ENCODE assay signal across 14 cellular contexts in the genomic region with DNA sequence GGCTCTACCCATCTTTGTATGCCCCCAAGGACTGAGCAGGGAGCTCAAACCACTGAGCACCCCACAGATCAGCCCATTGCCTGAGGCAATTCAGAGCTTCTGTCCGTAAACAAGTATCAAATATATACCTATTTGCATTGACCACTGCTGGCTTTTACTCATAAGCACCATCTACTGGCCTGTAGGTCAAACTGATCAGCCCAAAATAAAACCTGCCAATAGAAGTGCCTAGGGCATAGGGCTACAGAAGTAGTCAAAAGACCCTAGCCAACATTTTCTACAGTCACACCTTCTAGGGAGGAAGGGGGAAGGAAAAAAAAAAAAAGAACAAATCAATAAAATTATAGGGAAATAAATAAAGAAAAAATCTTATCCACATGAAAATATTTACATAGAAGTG.
DNase-seq lines count a peak whose midpoint lies in the region; ATAC-seq and TF ChIP-seq lines count a peak whose summit lies in the region.
"Had no signal": no experiment of that assay in that cellular context is flagged by ENCODE, and none has a peak within 500 bp of the region (broad histone marks: within the 10 kb centered on the region; RNA-seq: fewer than 3 reads in every experiment).

No MANE protein-coding gene starts in this region.

- no peak overlapping the region for H3K4me3 ChIP-seq in NB4 (ENCODE audit: low read depth, low read length)
- no peak overlapping the region for H3K4me3 ChIP-seq in fibroblast of mammary gland (ENCODE audit: control insufficient read depth, low read depth, low read length)

- in situ Hi-C loops in GM13977 (cut with MboI; ENCODE audit: low pct_unique_long_range_greater_than_20kb, low sequenced_read_pairs, unreplicated experiment): no loop called here

- TF ChIP-seq CTCF in GM10266 (IDR thresholded peaks at IDR 0.05; ENCODE audit: control insufficient read depth, insufficient read depth, low read depth, missing control alignments): peak; percentile 17
- TF ChIP-seq CTCF in GM13977 (IDR thresholded peaks at IDR 0.05; ENCODE audit: extremely low read depth, insufficient read depth, missing control alignments): peak; percentile 9
- TF ChIP-seq CTCF in NB4 (IDR thresholded peaks at IDR 0.05; ENCODE audit: low read depth, low read length): peak; percentile 11
- TF ChIP-seq CTCF in fibroblast of mammary gland (conservative IDR thresholded peaks at IDR 0.05; ENCODE audit: control insufficient read depth, insufficient read depth, low read depth, low read length): peak; percentile 25

- ATAC-seq in HG02884 (IDR thresholded peaks at IDR 0.05; ENCODE audit: unreplicated experiment) (no peak), HG02642 (IDR thresholded peaks at IDR 0.05; ENCODE audit: poor library complexity, unreplicated experiment) (no peak)
- ATAC-seq: CD8-positive, alpha-beta T cell; HepG2; SK-N-SH treated with all-trans-retinoic acid at 6 μM for 48 hours had no signal

- DNase-seq in GM10266 (ENCODE audit: extremely low spot score) (no peak), GM13977 (ENCODE audit: low spot score) (no peak), NB4 (ENCODE audit: low read depth) (peak; percentile 3), fibroblast of mammary gland (ENCODE audit: low read depth) (no peak), SKM-1 (lab: John Stamatoyannopoulos, UW; ENCODE audit: unreplicated experiment) (no peak)
- DNase-seq: BE2C; CD8-positive, alpha-beta T cell; NCI-H1048; NCI-H226; NCI-H526 had no signal

- no peak for TF ChIP-seq POLR2A in NB4 (IDR thresholded peaks at IDR 0.05; ENCODE audit: extremely low read depth, insufficient read length)
